ENCODE assay signal across 23 cellular contexts in the genomic region with DNA sequence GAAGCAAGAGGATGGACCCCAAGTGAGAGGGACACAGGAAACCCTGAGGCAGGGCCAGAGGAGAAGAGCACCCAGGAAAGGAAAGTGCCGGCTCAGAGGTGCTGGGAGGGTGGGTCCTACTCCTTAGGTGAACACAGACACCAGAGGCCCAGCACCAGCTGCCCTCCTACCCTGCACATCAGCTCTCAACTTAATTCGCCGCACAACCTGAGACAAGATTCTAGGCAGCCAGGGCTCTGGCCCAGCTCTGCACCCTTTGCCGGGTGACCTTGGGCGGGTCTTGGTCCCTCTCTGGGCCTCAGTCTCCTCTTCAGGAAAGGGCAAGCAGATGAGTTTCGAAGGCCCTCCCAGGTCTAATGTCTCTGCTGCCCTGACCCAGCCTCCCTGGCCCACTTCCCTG.
"Had no signal": no experiment of that assay in that cellular context is flagged by ENCODE, and none has a peak within 500 bp of the region (broad histone marks: within the 10 kb centered on the region; RNA-seq: fewer than 3 reads in every experiment).

No MANE protein-coding gene starts in this region.

- H3K36me3 ChIP-seq: ascending aorta, breast epithelium, esophagus muscularis mucosa, gastroesophageal sphincter, heart left ventricle, left lung, WERI-Rb-1 had no signal

- ATAC-seq: activated CD8-positive, alpha-beta memory T cell treated with anti-CD3 and anti-CD28 coated beads, Interleukin-2, amount 10 ng/mL, durations not matched to agents 7 days and 5 days; gastroesophageal sphincter; heart left ventricle; left lung; stimulated activated naive CD8-positive, alpha-beta T cell treated with anti-CD3 and anti-CD28 coated beads, Interleukin-15, Interleukin-2, amounts not matched to agents 100 U/mL and 50 U/mL, for 24 hours had no signal

- H3K4me1 ChIP-seq: ascending aorta, breast epithelium, esophagus muscularis mucosa, gastroesophageal sphincter had no signal

- H3K27ac ChIP-seq: ascending aorta, breast epithelium, esophagus muscularis mucosa, gastroesophageal sphincter, heart left ventricle, left lung, WERI-Rb-1 had no signal

- DNase-seq: activated CD4-positive, alpha-beta T cell treated with anti-CD3 and anti-CD28 coated beads for 1 hour; activated CD8-positive, alpha-beta memory T cell treated with anti-CD3 and anti-CD28 coated beads, Interleukin-2, amount 10 ng/mL, durations not matched to agents 7 days and 5 days; activated effector memory CD4-positive, alpha-beta T cell treated with Interleukin-2 at 50 U/mL for 16 hours; activated naive CD4-positive, alpha-beta T cell treated with anti-CD3 and anti-CD28 coated beads, Interleukin-2, amount 50 U/mL, for 16 hours; activated T-cell treated with anti-CD3 and anti-CD28 coated beads, Interleukin-2, amount 50 U/mL, for 1 hour; cerebellar nuclear complex; cortex of kidney; heart left ventricle; midbrain; nephron progenitor cell; occipital lobe; stimulated activated CD4-positive, alpha-beta T cell treated with anti-CD3 and anti-CD28 coated beads, Interleukin-12 subunit alpha, Interleukin-12 subunit beta, amount 100 ng/mL, for 4 hours; stimulated activated CD4-positive, alpha-beta T cell treated with anti-CD3 and anti-CD28 coated beads, Interleukin-1b, Interleukin-23, amount 100 ng/mL, for 48 hours; stimulated activated CD8-positive, alpha-beta memory T cell treated with anti-CD3 and anti-CD28 coated beads, Interleukin-4, amount 100 ng/mL, for 48 hours; stimulated activated naive CD8-positive, alpha-beta T cell treated with anti-CD3 and anti-CD28 coated beads, Interleukin-15, Interleukin-2, amounts not matched to agents 100 U/mL and 50 U/mL, for 24 hours; WERI-Rb-1 had no signal

- H3K4me3 ChIP-seq: ascending aorta, breast epithelium, esophagus muscularis mucosa, gastroesophageal sphincter, heart left ventricle, left lung had no signal

- H3K9me3 Mint-ChIP-seq: nephron progenitor cell, type B pancreatic cell had no signal

- H3K9me3 ChIP-seq: ascending aorta, breast epithelium, esophagus muscularis mucosa, gastroesophageal sphincter, heart left ventricle, left lung had no signal

- H3K27me3 ChIP-seq: ascending aorta, breast epithelium, esophagus muscularis mucosa, gastroesophageal sphincter, heart left ventricle, left lung had no signal

- H3K27ac Mint-ChIP-seq: activated CD8-positive, alpha-beta memory T cell treated with anti-CD3 and anti-CD28 coated beads, Interleukin-2, amount 10 ng/mL, durations not matched to agents 7 days and 5 days; nephron progenitor cell; progenitor cell of endocrine pancreas; type B pancreatic cell had no signal

- H3K27me3 Mint-ChIP-seq: activated CD8-positive, alpha-beta memory T cell treated with anti-CD3 and anti-CD28 coated beads, Interleukin-2, amount 10 ng/mL, durations not matched to agents 7 days and 5 days; progenitor cell of endocrine pancreas; type B pancreatic cell had no signal

- H3K4me3 Mint-ChIP-seq: activated CD8-positive, alpha-beta memory T cell treated with anti-CD3 and anti-CD28 coated beads, Interleukin-2, amount 10 ng/mL, durations not matched to agents 7 days and 5 days; nephron progenitor cell; type B pancreatic cell had no signal

- H3K36me3 Mint-ChIP-seq: type B pancreatic cell had no signal
